ENCODE assay signal across 8 cellular contexts in genomic region chr22:31229402-31230140, GRCh38. TPM values are rescaled to one million over a fixed set of nuclear protein-coding genes. Genes with fewer than 3 reads are reported as not detected.
A peak's percentile ranks its signal among the peaks of the same experiment; 100 is the strongest.
DNase-seq lines count a peak whose midpoint lies in the region; ATAC-seq and TF ChIP-seq lines count a peak whose summit lies in the region.

No MANE protein-coding gene starts in this region.

- TF ChIP-seq POLR2A in Peyer's patch (IDR thresholded peaks at IDR 0.05), result no peak

- no peak overlapping the region for H3K4me3 ChIP-seq in Peyer's patch
- H3K4me3 ChIP-seq in osteoblast (ENCODE audit: insufficient read depth, low read length), result no peak overlapping the region

- H3K36me3 ChIP-seq in Peyer's patch (peaks cover 0 to 11% (median 0%) of the 10 kb centered on the region in 3 donors), osteoblast (ENCODE audit: insufficient read depth, low read length) (no peaks in the 10 kb centered on the region)

- ATAC-seq in esophagus mucosa, result peak; percentile 26

- H2AFZ ChIP-seq in osteoblast (ENCODE audit: low read length), result peak overlapping the region; percentile 36

- no peaks in the 10 kb centered on the region for H3K79me2 ChIP-seq in osteoblast (ENCODE audit: insufficient read depth, low read length)

- TF ChIP-seq CTCF in Peyer's patch (IDR thresholded peaks at IDR 0.05) (no peak), osteoblast (IDR thresholded peaks at IDR 0.05; ENCODE audit: extremely low read depth, low read depth, low read length) (no peak)

- peak overlapping the region; percentile 32 for H3K4me2 ChIP-seq in osteoblast (ENCODE audit: insufficient read depth, low read length)

- no peaks in the 10 kb centered on the region for H4K20me1 ChIP-seq in osteoblast (ENCODE audit: insufficient read depth, low read length)

- H3K27ac ChIP-seq in Peyer's patch (peak overlapping the region; percentile 61 to 83 (median 74)), osteoblast (ENCODE audit: low read depth, low read length) (peak overlapping the region; percentile 74)

- H3K9me3 ChIP-seq in Peyer's patch (no peaks in the 10 kb centered on the region), osteoblast (ENCODE audit: low read depth, low read length) (no peaks in the 10 kb centered on the region)

- peak; percentile 29 for DNase-seq in EL
- peak in 2 of 3 donors; percentile 43 to 76 for DNase-seq in Peyer's patch
- no peak for DNase-seq in osteoblast (ENCODE audit: insufficient read length, low spot score, missing footprints)
- no peak for DNase-seq in Kasumi-1 (lab: John Stamatoyannopoulos, UW)
- DNase-seq in cortex of kidney (lab: John Stamatoyannopoulos, UW), result no peak
- DNase-seq in stimulated activated CD8-positive, alpha-beta memory T cell treated with anti-CD3 and anti-CD28 coated beads, Interleukin-4, amount 100 ng/mL, for 48 hours, result no peak
- no peak for DNase-seq in putamen (ENCODE audit: low spot score)

- H3K4me1 ChIP-seq in Peyer's patch (peaks cover 0 to 64% (median 7%) of the 10 kb centered on the region in 4 donors), osteoblast (ENCODE audit: insufficient read depth, low read length) (peaks cover 20% of the 10 kb centered on the region)

- H3K27me3 ChIP-seq in Peyer's patch (no peaks in the 10 kb centered on the region), osteoblast (ENCODE audit: insufficient read depth, low read length) (no peaks in the 10 kb centered on the region)

RNA-seq across cellular contexts. Expression of gene LIMK2, which starts 17.5 kb away (rescaled TPM):
- total RNA-seq in Peyer's patch (100 to 1,000 TPM; 106 to 256 (median 139) TPM), esophagus mucosa (88.0 TPM), osteoblast (25.0 and 29.8 TPM in 2 replicates)

Comparison
In these comparisons a context has a peak if more than half of its experiments do, and no peak if none do; other contexts are left out.
1. DNase-seq: peak in EL (single experiment) and Peyer's patch (2 of 3); none in osteoblast (single experiment), Kasumi-1 (0 of 2), cortex of kidney (single experiment), stimulated activated CD8-positive, alpha-beta memory T cell treated with anti-CD3 and anti-CD28 coated beads, Interleukin-4, amount 100 ng/mL, for 48 hours (single experiment) and putamen (single experiment).